8 cellular contexts compared by ENCODE assay signal in genomic region chr14:77320238-77320935, GRCh38. TPM values are rescaled to one million over a fixed set of nuclear protein-coding genes. Genes with fewer than 3 reads are reported as not detected.
DNase-seq lines count a peak whose midpoint lies in the region; ATAC-seq and TF ChIP-seq lines count a peak whose summit lies in the region.

TSS of gene POMT2 (minus strand) at chr14:77320883. CDS start at chr14:77320681, 202 bp downstream.

- peak within 1 kb of the TSS; percentile 98 for H2AFZ ChIP-seq in GM23338

- H3K36me3 ChIP-seq in GM23338 (ENCODE audit: insufficient read depth) = no peaks in the 10 kb centered on the region
- no peaks in the 10 kb centered on the region for H3K36me3 ChIP-seq in RWPE2 (ENCODE audit: low read depth)

- H3K9me3 Mint-ChIP-seq in GM23338 = no peaks in the 10 kb centered on the region
- H3K9me3 Mint-ChIP-seq in nephron = no peaks in the 10 kb centered on the region
- no peaks in the 10 kb centered on the region for H3K9me3 Mint-ChIP-seq in stimulated activated naive CD8-positive, alpha-beta T cell treated with anti-CD3 and anti-CD28 coated beads, Interleukin-15, amount 100 ng/mL, for 72 hours

- H3K4me3 ChIP-seq in GM23338 (peak within 1 kb of the TSS; percentile 94), RWPE2 (ENCODE audit: severe bottlenecking) (peak within 1 kb of the TSS; percentile 90), fibroblast of pulmonary artery (replicated peaks; ENCODE audit: low read depth, low read length) (peak within 1 kb of the TSS; percentile 87)

- H3K27me3 ChIP-seq in GM23338 (ENCODE audit: insufficient read depth) = no peaks in the 10 kb centered on the region
- H3K27me3 ChIP-seq in RWPE2 (ENCODE audit: insufficient read depth, poor library complexity, severe bottlenecking) = no peaks in the 10 kb centered on the region

- ATAC-seq in GM23338 (peak; percentile 72), RWPE2 (ENCODE audit: low read depth) (peak; percentile 68)
- peak; percentile 72 for ATAC-seq in stimulated activated naive CD8-positive, alpha-beta T cell treated with anti-CD3 and anti-CD28 coated beads, Interleukin-15, amount 100 ng/mL, for 72 hours

- DNase-seq in ELF-1 (ENCODE audit: low read depth, low spot score) (peak; percentile 99), GM23338 (ENCODE audit: low spot score) (peak; percentile 98), RWPE2 (ENCODE audit: low spot score) (peak; percentile 95), fibroblast of pulmonary artery (ENCODE audit: low read depth) (peak; percentile 87)
- peak; percentile 89 for DNase-seq in activated effector memory CD4-positive, alpha-beta T cell treated with Interleukin-2 at 50 U/mL for 16 hours
- DNase-seq in stimulated activated naive CD8-positive, alpha-beta T cell treated with anti-CD3 and anti-CD28 coated beads, Interleukin-15, amount 100 ng/mL, for 72 hours = peak; percentile 90 to 94

- H3K27ac ChIP-seq in GM23338 (ENCODE audit: low read depth) (peak within 1 kb of the TSS; percentile 99), RWPE2 (ENCODE audit: poor library complexity, severe bottlenecking) (peak within 1 kb of the TSS; percentile 70)

- H3K4me2 ChIP-seq in GM23338 = peak within 1 kb of the TSS; percentile 93

- peaks cover 7% of the 10 kb centered on the region; the same call in 1 of the 2 replicates for H3F3A ChIP-seq in GM23338 (replicated peaks; ENCODE audit: low read depth)

- no peaks in the 10 kb centered on the region for H3K9me3 ChIP-seq in RWPE2 (ENCODE audit: severe bottlenecking)

- H3K9me2 ChIP-seq in GM23338 (ENCODE audit: insufficient read depth) = no peaks in the 10 kb centered on the region

- TF ChIP-seq CTCF in GM23338 (conservative IDR thresholded peaks at IDR 0.05; ENCODE audit: low read depth in 2 of 2) (peak; percentile 29 to 39; a peak in 3 of 4 replicates), LNCAP (IDR thresholded peaks at IDR 0.05) (peak; percentile 42; the same call in 1 of the 2 replicates), RWPE2 (IDR thresholded peaks at IDR 0.05; ENCODE audit: poor library complexity, severe bottlenecking) (peak; percentile 73), fibroblast of pulmonary artery (IDR thresholded peaks at IDR 0.05; ENCODE audit: low read length, missing control alignments) (no peak), nephron (IDR thresholded peaks at IDR 0.05; ENCODE audit: unreplicated experiment in 3 of 3) (peak; percentile 47 to 56 (median 56))

- H3K4me3 Mint-ChIP-seq in GM23338 (peak within 1 kb of the TSS; percentile 97), nephron (peak within 1 kb of the TSS; percentile 98 to 99 (median 99))
- H3K4me3 Mint-ChIP-seq in stimulated activated naive CD8-positive, alpha-beta T cell treated with anti-CD3 and anti-CD28 coated beads, Interleukin-15, amount 100 ng/mL, for 72 hours = peak within 1 kb of the TSS; percentile 91 to 92

- H3K27ac Mint-ChIP-seq in GM23338 (peak within 1 kb of the TSS; percentile 100), nephron (peak within 1 kb of the TSS; percentile 99 to 100 (median 100))
- H3K27ac Mint-ChIP-seq in stimulated activated naive CD8-positive, alpha-beta T cell treated with anti-CD3 and anti-CD28 coated beads, Interleukin-15, amount 100 ng/mL, for 72 hours = peak within 1 kb of the TSS; percentile 97 to 98

- no peaks in the 10 kb centered on the region for H4K20me1 ChIP-seq in GM23338 (replicated peaks; ENCODE audit: insufficient read depth)

- H3K4me1 ChIP-seq in GM23338 (ENCODE audit: insufficient read depth) (peaks cover 27% of the 10 kb centered on the region), RWPE2 (ENCODE audit: insufficient read depth, poor library complexity, severe bottlenecking) (peaks cover 15% of the 10 kb centered on the region)

- no peaks in the 10 kb centered on the region; the same call in 1 of the 3 replicates for H3K36me3 Mint-ChIP-seq in GM23338 (ENCODE audit: low read depth)
- no peaks in the 10 kb centered on the region for H3K36me3 Mint-ChIP-seq in nephron (ENCODE audit: low read depth)

- H3K4me1 Mint-ChIP-seq in GM23338 (peaks cover 46% of the 10 kb centered on the region), nephron (peaks cover 45% of the 10 kb centered on the region)
- H3K4me1 Mint-ChIP-seq in stimulated activated naive CD8-positive, alpha-beta T cell treated with anti-CD3 and anti-CD28 coated beads, Interleukin-15, amount 100 ng/mL, for 72 hours = peaks cover 19% of the 10 kb centered on the region

- peaks cover 11% of the 10 kb centered on the region for H3K27me3 Mint-ChIP-seq in GM23338 (ENCODE audit: insufficient read depth, low read depth, poor library complexity)
- no peaks in the 10 kb centered on the region for H3K27me3 Mint-ChIP-seq in nephron (ENCODE audit: low read depth)
- no peaks in the 10 kb centered on the region for H3K27me3 Mint-ChIP-seq in stimulated activated naive CD8-positive, alpha-beta T cell treated with anti-CD3 and anti-CD28 coated beads, Interleukin-15, amount 100 ng/mL, for 72 hours

- peaks cover 34% of the 10 kb centered on the region for H3K79me2 ChIP-seq in GM23338 (replicated peaks; ENCODE audit: insufficient read depth)

TF ChIP-seq in GM23338, 12 proteins besides CTCF, POLR2A, EP300 and RAD21:
- TF ChIP-seq REST (IDR thresholded peaks at IDR 0.05; ENCODE audit: unreplicated experiment) (no peak), POLR2AphosphoS5 (IDR thresholded peaks at IDR 0.05; ENCODE audit: low read depth) (peak; percentile 90), CREB1 (CRISPR knock-in tag; IDR thresholded peaks at IDR 0.05; ENCODE audit: low read depth) (peak; percentile 34), ZNF331 (CRISPR knock-in tag; IDR thresholded peaks at IDR 0.05; ENCODE audit: low read depth) (no peak)

RNA-seq across cellular contexts. Expression of gene POMT2, which starts in this region (rescaled TPM):
- total RNA-seq in GM23338 (2014; rRNA removed; shearing (Covaris generic)) = 29.9 and 35.4 TPM in 2 replicates
- 20.5 and 24.3 TPM in 2 replicates for polyA plus RNA-seq in GM23338 (2016; fragmentation: Nextera tagmentation; extraction: Ambion mirVana)

Comparison
In these comparisons a context has a peak if more than half of its experiments do, and no peak if none do; other contexts are left out.
1. Peak in every context shown above with its lines: DNase-seq, ATAC-seq, H3K4me3 ChIP-seq and H3K27ac ChIP-seq.